9 cellular contexts compared by ENCODE assay signal in the genomic region with DNA sequence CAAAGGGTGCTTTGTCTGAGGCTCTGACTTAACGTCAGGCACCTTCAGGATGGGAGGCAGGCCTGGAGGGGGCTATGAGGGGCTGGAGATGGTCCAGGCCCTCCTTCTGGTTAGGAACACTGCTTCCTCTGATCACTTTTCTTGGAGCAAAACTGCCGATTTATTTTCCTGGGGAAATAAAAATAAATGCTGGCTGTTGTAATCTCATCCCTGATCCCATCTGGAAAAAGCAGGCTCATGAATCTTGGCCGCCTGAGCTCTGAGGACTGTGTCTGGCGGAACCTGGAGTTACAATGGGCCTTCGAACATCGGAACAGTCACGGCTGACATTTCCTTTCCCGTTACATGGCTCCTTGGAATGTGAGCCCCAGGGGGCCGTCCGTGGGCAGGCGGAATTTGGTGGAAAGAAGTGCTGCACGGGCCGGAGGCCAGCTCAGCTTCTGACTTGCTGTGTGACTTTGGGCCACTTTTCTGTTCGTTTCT.
DNase-seq lines count a peak whose midpoint lies in the region; FAIRE-seq and TF ChIP-seq lines count a peak whose summit lies in the region.
"Had no signal": no experiment of that assay in that cellular context is flagged by ENCODE, and none has a peak within 500 bp of the region (broad histone marks: within the 10 kb centered on the region; RNA-seq: fewer than 3 reads in every experiment).

No MANE protein-coding gene starts in this region.

- H3K9me3 ChIP-seq in A673 (ENCODE audit: low read depth, low read length, poor library complexity, severe bottlenecking) (no peaks in the 10 kb centered on the region), esophagus squamous epithelium (no peaks in the 10 kb centered on the region)

- 61 to 72% methylated on average over 11 to 12 of the region's 14 CpGs for WGBS in esophagus squamous epithelium, 2 donors

- TF ChIP-seq CTCF in A673 (conservative IDR thresholded peaks at IDR 0.05; ENCODE audit: low read depth, low read length) (no peak), esophagus squamous epithelium (IDR thresholded peaks at IDR 0.05) (no peak)

- H3K27me3 ChIP-seq in A673 (replicated peaks; ENCODE audit: insufficient read depth, low read depth, low read length, poor library complexity) (no peaks in the 10 kb centered on the region), esophagus squamous epithelium (peaks cover 0 to 10% (median 0%) of the 10 kb centered on the region in 4 donors)

- H3K4me1 ChIP-seq in A673 (ENCODE audit: insufficient read depth, low read length, poor library complexity, severe bottlenecking) (peaks cover 64% of the 10 kb centered on the region), esophagus squamous epithelium (peaks cover 4 to 42% (median 20%) of the 10 kb centered on the region in 3 donors)

- peak; percentile 66 for DNase-seq in A673 (ENCODE audit: low spot score)
- peak; percentile 82 for DNase-seq in NCI-H226
- DNase-seq in esophagus squamous epithelium (lab: John Stamatoyannopoulos, UW): no peak
- DNase-seq in myocyte (ENCODE audit: low read depth): peak; percentile 85
- no peak for DNase-seq in NCI-H345 (lab: John Stamatoyannopoulos, UW)
- no peak for DNase-seq in DMS114 treated with DMSO at 0.1 percent for 48 hours (lab: John Stamatoyannopoulos, UW; ENCODE audit: unreplicated experiment)
- DNase-seq in OCI-M2 (lab: John Stamatoyannopoulos, UW; ENCODE audit: unreplicated experiment): no peak
- no peak for DNase-seq in GM12892 (ENCODE audit: insufficient read length)
- DNase-seq: NCI-H2171 had no signal

- H3K36me3 ChIP-seq in A673 (ENCODE audit: insufficient read depth, low read length, poor library complexity, severe bottlenecking): no peaks in the 10 kb centered on the region
- no peaks in the 10 kb centered on the region for H3K36me3 ChIP-seq in esophagus squamous epithelium

- no peak for FAIRE-seq in GM12892 (lab: Jason Lieb, UNC)

- no peak for TF ChIP-seq POLR2A in esophagus squamous epithelium (IDR thresholded peaks at IDR 0.05)
- TF ChIP-seq POLR2A in GM12892 (IDR thresholded peaks at IDR 0.05; ENCODE audit: low read depth, low read length): no peak

- POLR2A ChIA-PET in A673 (lab: Charles Lee; ENCODE audit: low non-redundant PET): interaction anchor here (0.6 kb wide), 1 partner anchor 211 kb away, joined by 3 read pairs; a partner anchor contains a TSS

- BruUV-seq in A673 (replicated peaks; lab: Mats Ljungman, UMichigan): no TSS peak

- CTCF ChIA-PET in A673 (lab: Charles Lee): interaction anchor here (0.6 kb wide), 1 partner anchor 254 kb away, joined by 13 read pairs; no protein-coding TSS in a partner anchor

- H3K4me3 ChIP-seq in A673 (ENCODE audit: low read depth, low read length, poor library complexity, severe bottlenecking) (no peak overlapping the region), esophagus squamous epithelium (no peak overlapping the region)

- H3K27ac ChIP-seq in A673 (ENCODE audit: low read depth, low read length, poor library complexity, severe bottlenecking) (peak overlapping the region; percentile 67), esophagus squamous epithelium (peak overlapping the region; percentile 42 to 90 (median 68))

- intact Hi-C loops in A673 (cut with micrococcal nuclease; ENCODE audit: unreplicated experiment) (loop anchor here (2.0 kb wide), 1 partner anchor 19 kb away; no protein-coding TSS in a partner anchor), esophagus squamous epithelium (cut with DNase I) (no loop called here)

Comparison
In these comparisons a context has a peak if more than half of its experiments do, and no peak if none do; other contexts are left out.
1. DNase-seq: peak in A673 (single experiment), NCI-H226 (single experiment) and myocyte (single experiment); none in esophagus squamous epithelium (single experiment), NCI-H345 (single experiment), DMS114 treated with DMSO at 0.1 percent for 48 hours (single experiment), OCI-M2 (single experiment) and GM12892 (single experiment).